ENCODE assay signal across 9 cellular contexts in the genomic region with DNA sequence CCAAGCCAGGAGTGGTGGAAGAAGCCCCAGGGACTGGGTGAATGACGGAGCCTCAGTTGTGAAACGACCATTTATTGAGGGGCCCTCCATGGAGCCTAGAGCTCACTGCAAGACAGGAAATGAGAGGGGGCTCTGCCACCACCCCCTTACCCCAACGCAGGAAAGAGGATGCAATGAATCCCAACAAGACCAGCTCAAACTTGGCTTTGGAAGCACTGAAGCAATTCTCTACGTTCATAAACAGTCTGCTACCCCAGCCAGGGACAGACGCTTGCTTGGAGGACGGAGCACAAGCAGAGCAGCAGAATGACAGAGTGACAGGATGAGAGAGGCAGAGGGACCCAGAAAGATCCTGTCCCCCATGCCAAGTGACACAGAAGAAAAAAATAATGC. TPM values are rescaled to one million over a fixed set of nuclear protein-coding genes. Genes with fewer than 3 reads are reported as not detected.
DNase-seq lines count a peak whose midpoint lies in the region; ATAC-seq and TF ChIP-seq lines count a peak whose summit lies in the region.
"Had no signal": no experiment of that assay in that cellular context is flagged by ENCODE, and none has a peak within 500 bp of the region (broad histone marks: within the 10 kb centered on the region; RNA-seq: fewer than 3 reads in every experiment).

No MANE protein-coding gene starts in this region.

- no peaks in the 10 kb centered on the region for H3K27me3 Mint-ChIP-seq in CD4-positive, alpha-beta memory T cell
- peaks cover 10% of the 10 kb centered on the region for H3K27me3 Mint-ChIP-seq in endothelial cell (ENCODE audit: unreplicated experiment)

- H3K4me3 ChIP-seq in CD4-positive, alpha-beta memory T cell (ENCODE audit: low read length in 2 of 2) = peak overlapping the region; percentile 30 to 57
- H3K4me3 ChIP-seq in OCI-LY7 (ENCODE audit: low read depth, low read length, poor library complexity, severe bottlenecking) = peak overlapping the region; percentile 94
- peak overlapping the region; percentile 97 for H3K4me3 ChIP-seq in ovary

- H3K4me1 Mint-ChIP-seq in CD4-positive, alpha-beta memory T cell = peaks cover 23 to 59% (median 41%) of the 10 kb centered on the region in 4 donors
- H3K4me1 Mint-ChIP-seq in endothelial cell (ENCODE audit: unreplicated experiment) = peaks cover 49% of the 10 kb centered on the region

- ATAC-seq in HG03095 (IDR thresholded peaks at IDR 0.05; ENCODE audit: unreplicated experiment) = no peak

- no peak overlapping the region for H2AFZ ChIP-seq in OCI-LY7 (ENCODE audit: low read length)

- no TSS peak for BruUV-seq in OCI-LY7 (replicated peaks; lab: Mats Ljungman, UMichigan)

- TF ChIP-seq POLR2A in ovary (IDR thresholded peaks at IDR 0.05) = no peak

- peak overlapping the region; percentile 88 to 97 (median 91) for H3K4me3 Mint-ChIP-seq in CD4-positive, alpha-beta memory T cell
- H3K4me3 Mint-ChIP-seq in endothelial cell (ENCODE audit: unreplicated experiment) = peak overlapping the region; percentile 95

- POLR2A ChIA-PET in CD4-positive, alpha-beta memory T cell (lab: Charles Lee; ENCODE audit: partially characterized antibody) = interaction anchor here (0.6 to 4.8 kb wide), 8 partner anchors 20 to 961 kb away, joined by 3 to 40 read pairs (median 4); partner anchors contain the start of gene ASF1B
- POLR2A ChIA-PET in OCI-LY7 (lab: Charles Lee) = interaction anchor here (0.6 to 0.7 kb wide), 2 partner anchors 13 to 304 kb away, joined by 3 to 7 read pairs; no protein-coding TSS in a partner anchor

- CTCF ChIA-PET in CD4-positive, alpha-beta memory T cell (lab: Charles Lee; ENCODE audit: partially characterized antibody) = interaction anchor here (0.8 to 2.7 kb wide), 5 partner anchors 20 to 237 kb away, joined by 3 to 9 read pairs (median 7); partner anchors contain the start of gene ASF1B
- CTCF ChIA-PET in OCI-LY7 (lab: Charles Lee; ENCODE audit: unreplicated experiment) = interaction anchor here (1.2 kb wide), 1 partner anchor 11 kb away, joined by 5 read pairs; no protein-coding TSS in a partner anchor

- peaks cover 0 to 7% of the 10 kb centered on the region in 2 donors for H3K36me3 Mint-ChIP-seq in CD4-positive, alpha-beta memory T cell
- H3K36me3 Mint-ChIP-seq in endothelial cell (ENCODE audit: low read depth, unreplicated experiment) = peaks cover 9% of the 10 kb centered on the region

- intact Hi-C loops in CD4-positive, alpha-beta memory T cell (cut with micrococcal nuclease) = loop anchor here (2.0 kb wide), 1 partner anchor 236 kb away; no protein-coding TSS in a partner anchor
- intact Hi-C loops in OCI-LY7 (cut with micrococcal nuclease; ENCODE audit: unreplicated experiment) = no loop called here
- intact Hi-C loops in ovary (cut with DNase I) = loop anchor here in 1 of 4 donors (5.0 kb wide), 1 partner anchor 34 kb away; no protein-coding TSS in a partner anchor

- H3K27me3 ChIP-seq in CD4-positive, alpha-beta memory T cell (ENCODE audit: insufficient read depth, low read length) = no peaks in the 10 kb centered on the region
- no peaks in the 10 kb centered on the region for H3K27me3 ChIP-seq in ovary

- peak overlapping the region; percentile 8 for H3K27ac ChIP-seq in CD4-positive, alpha-beta memory T cell (ENCODE audit: low read depth, low read length)
- H3K27ac ChIP-seq in OCI-LY7 (ENCODE audit: low read depth, low read length, poor library complexity, severe bottlenecking) = no peak overlapping the region
- peak overlapping the region; percentile 27 to 96 for H3K27ac ChIP-seq in ovary

- no peak for TF ChIP-seq CTCF in OCI-LY7 (conservative IDR thresholded peaks at IDR 0.05; ENCODE audit: low read length)
- no peak for TF ChIP-seq CTCF in endothelial cell (IDR thresholded peaks at IDR 0.05; ENCODE audit: unreplicated experiment)
- no peak for TF ChIP-seq CTCF in ovary (IDR thresholded peaks at IDR 0.05)

- H3K9me2 ChIP-seq in OCI-LY7 (ENCODE audit: insufficient read depth, low read length) = no peaks in the 10 kb centered on the region

- H3K9me3 Mint-ChIP-seq in CD4-positive, alpha-beta memory T cell = peaks cover 0 to 2% (median 0%) of the 10 kb centered on the region in 8 donors
- no peaks in the 10 kb centered on the region for H3K9me3 Mint-ChIP-seq in endothelial cell (ENCODE audit: unreplicated experiment)

- peak overlapping the region; percentile 84 for H3K4me2 ChIP-seq in OCI-LY7 (ENCODE audit: low read length)

- no peaks in the 10 kb centered on the region for H3K9me3 ChIP-seq in CD4-positive, alpha-beta memory T cell (ENCODE audit: control insufficient read depth in 1 of 2, low read length in 2 of 2)
- H3K9me3 ChIP-seq in OCI-LY7 (ENCODE audit: low read length) (no peaks in the 10 kb centered on the region), ovary (no peaks in the 10 kb centered on the region)

- TF ChIP-seq EP300 in ovary (IDR thresholded peaks at IDR 0.05) = no peak

- peak overlapping the region; percentile 69 to 89 (median 88) for H3K27ac Mint-ChIP-seq in CD4-positive, alpha-beta memory T cell
- H3K27ac Mint-ChIP-seq in endothelial cell (ENCODE audit: unreplicated experiment) = peak overlapping the region; percentile 82

- WGBS in ovary, 3 donors = 3 to 8% (median 3%) methylated on average over 6 of the region's 6 CpGs

- no peak for DNase-seq in CD4-positive, alpha-beta memory T cell
- no peak for DNase-seq in OCI-LY7 (ENCODE audit: low spot score)
- DNase-seq in endothelial cell (ENCODE audit: low spot score) = no peak
- no peak for DNase-seq in ovary
- DNase-seq in hippocampal formation (lab: John Stamatoyannopoulos, UW) = no peak
- DNase-seq in NCI-H146 (lab: John Stamatoyannopoulos, UW) = no peak
- DNase-seq in inferior parietal cortex (ENCODE audit: extremely low spot score) = no peak

- peaks cover 50% of the 10 kb centered on the region for H3K4me1 ChIP-seq in CD4-positive, alpha-beta memory T cell (ENCODE audit: insufficient read depth, low read length)
- H3K4me1 ChIP-seq in OCI-LY7 (ENCODE audit: insufficient read depth, low read length, poor library complexity, severe bottlenecking) = peaks cover 31% of the 10 kb centered on the region
- peaks cover 30% of the 10 kb centered on the region for H3K4me1 ChIP-seq in ovary (ENCODE audit: insufficient read depth)

- no peaks in the 10 kb centered on the region for H4K20me1 ChIP-seq in OCI-LY7 (ENCODE audit: insufficient read depth, low read length)

- H3K36me3 ChIP-seq in CD4-positive, alpha-beta memory T cell (ENCODE audit: insufficient read depth, low read length) = no peaks in the 10 kb centered on the region
- H3K36me3 ChIP-seq in OCI-LY7 (ENCODE audit: insufficient read depth, low read length) = peaks cover 12% of the 10 kb centered on the region
- no peaks in the 10 kb centered on the region for H3K36me3 ChIP-seq in ovary

- H3K79me2 ChIP-seq in OCI-LY7 (ENCODE audit: insufficient read depth, low read depth, low read length) = no peaks in the 10 kb centered on the region; the same call in 1 of the 2 replicates

RNA-seq across cellular contexts. Expression of gene PRKACA, which starts 1.0 kb away (rescaled TPM):
- total RNA-seq in CD4-positive, alpha-beta memory T cell = 10 to 100 TPM; 48.9 to 51.7 TPM
- polyA plus RNA-seq in CD4-positive, alpha-beta memory T cell = 1 to 10 TPM in 1 of 2 donors, under 1 TPM in 1; 0.42 to 2.2 TPM
- total RNA-seq in OCI-LY7 (2014; rRNA removed; shearing (Covaris generic)) = 18.0 and 21.1 TPM in 2 replicates
- total RNA-seq in OCI-LY7 (2022) (62.0 and 63.7 TPM in 2 replicates), endothelial cell (ENCODE audit: unreplicated experiment) (122 TPM), ovary (100 to 1,000 TPM in 5 of 7 donors, 10 to 100 TPM in 2; 33.3 to 280 (median 201) TPM)
- 100 to 1,000 TPM; 104 to 207 TPM for polyA plus RNA-seq in ovary

RNA-seq across cellular contexts. Expression of gene ASF1B, which starts 19.9 kb away (rescaled TPM):
- 1 to 10 TPM; 2.3 to 3.0 TPM for total RNA-seq in CD4-positive, alpha-beta memory T cell
- 1 to 10 TPM; 1.8 to 3.0 TPM for polyA plus RNA-seq in CD4-positive, alpha-beta memory T cell
- total RNA-seq in OCI-LY7 (2014; rRNA removed; shearing (Covaris generic)) = 115 and 202 TPM in 2 replicates
- total RNA-seq in OCI-LY7 (2022) = 139 and 143 TPM in 2 replicates
- 7.1 TPM for total RNA-seq in endothelial cell (ENCODE audit: unreplicated experiment)
- total RNA-seq in ovary = 1 to 10 TPM in 4 of 7 donors, under 1 TPM in 3; 0.12 to 4.9 (median 1.0) TPM
- polyA plus RNA-seq in ovary = 1 to 10 TPM in 1 of 2 donors, under 1 TPM in 1; 0.99 to 1.6 TPM

RNA-seq across cellular contexts. Expression of gene SAMD1, which starts 26.0 kb away (rescaled TPM):
- total RNA-seq in CD4-positive, alpha-beta memory T cell = 10 to 100 TPM; 36.7 to 43.3 TPM
- 1 to 10 TPM in 1 of 2 donors, under 1 TPM in 1; 0.16 to 2.4 TPM for polyA plus RNA-seq in CD4-positive, alpha-beta memory T cell
- 116 and 128 TPM in 2 replicates for total RNA-seq in OCI-LY7 (2014; rRNA removed; shearing (Covaris generic))
- total RNA-seq in OCI-LY7 (2022) (124 and 128 TPM in 2 replicates), endothelial cell (ENCODE audit: unreplicated experiment) (29.5 TPM), ovary (10 to 100 TPM; 13.6 to 68.3 (median 41.0) TPM)
- polyA plus RNA-seq in ovary = 10 to 100 TPM; 10.5 to 23.6 TPM

RNA-seq across cellular contexts. Expression of gene C19orf67, which starts 30.9 kb away (rescaled TPM):
- total RNA-seq in CD4-positive, alpha-beta memory T cell = under 1 TPM in 1 of 2 experiments, not detected in 1; 0.55 TPM
- polyA plus RNA-seq in CD4-positive, alpha-beta memory T cell = not detected
- total RNA-seq in OCI-LY7 (2014; rRNA removed; shearing (Covaris generic)) = 1.0 and 2.6 TPM in 2 replicates
- total RNA-seq in OCI-LY7 (2022) (0.55 and 1.4 TPM in 2 replicates), endothelial cell (ENCODE audit: unreplicated experiment) (not detected), ovary (not detected)
- under 1 TPM in 1 of 2 donors, not detected in 1; 0.08 TPM for polyA plus RNA-seq in ovary
- total RNA-seq: RPMI7951 had no signal

RNA-seq across cellular contexts. Expression of gene MISP3, which starts 43.9 kb away (rescaled TPM):
- 1 to 10 TPM; 1.3 to 1.6 TPM for total RNA-seq in CD4-positive, alpha-beta memory T cell
- 1 to 10 TPM in 1 of 2 donors, under 1 TPM in 1; 0.68 to 1.1 TPM for polyA plus RNA-seq in CD4-positive, alpha-beta memory T cell
- total RNA-seq in OCI-LY7 (2014; rRNA removed; shearing (Covaris generic)) = 3.3 and 6.4 TPM in 2 replicates
- total RNA-seq in OCI-LY7 (2022) (3.9 TPM in 2 replicates), endothelial cell (ENCODE audit: unreplicated experiment) (not detected), ovary (10 to 100 TPM in 1 of 7 donors, 1 to 10 TPM in 1, under 1 TPM in 5; 0.28 to 13.9 (median 0.53) TPM)
- polyA plus RNA-seq in ovary = 1 to 10 TPM in 1 of 2 donors, under 1 TPM in 1; 0.80 to 1.3 TPM

Comparison
In these comparisons a context has a peak if more than half of its experiments do, and no peak if none do; other contexts are left out.
1. H3K4me3 ChIP-seq: peak in every context shown above with its lines; median percentile 97 in ovary; 94 in OCI-LY7; 44 in CD4-positive, alpha-beta memory T cell.
2. RNA of gene ASF1B, which starts 19.9 kb away (total RNA-seq): 115 to 202 TPM in OCI-LY7; 7.1 TPM in endothelial cell (single experiment), 2.3 to 3.0 TPM in CD4-positive, alpha-beta memory T cell and 0.12 to 4.9 TPM in ovary; every median in the first group is over 10 times any median in the second.